Comparison of ENCODE assay signal across 9 cellular contexts in genomic region chr2:241356871-241357260, GRCh38. TPM values are rescaled to one million over a fixed set of nuclear protein-coding genes. Genes with fewer than 3 reads are reported as not detected.
DNase-seq lines count a peak whose midpoint lies in the region; ATAC-seq, FAIRE-seq and TF ChIP-seq lines count a peak whose summit lies in the region.
"Had no signal": no experiment of that assay in that cellular context is flagged by ENCODE, and none has a peak within 500 bp of the region (broad histone marks: within the 10 kb centered on the region; RNA-seq: fewer than 3 reads in every experiment).

No MANE protein-coding gene starts in this region.

- H3K4me1 Mint-ChIP-seq in chondrocyte (ENCODE audit: low read depth): peaks cover 61% of the 10 kb centered on the region
- H3K4me1 Mint-ChIP-seq in naive thymus-derived CD4-positive, alpha-beta T cell: peaks cover 5 to 34% (median 19%) of the 10 kb centered on the region in 7 donors

- no peak for TF ChIP-seq CTCF in chondrocyte (IDR thresholded peaks at IDR 0.05)

- H3K4me2 ChIP-seq in BLaER1: peak overlapping the region; percentile 95

- no peak for ATAC-seq in naive thymus-derived CD4-positive, alpha-beta T cell
- no peak for ATAC-seq in HG03342 (IDR thresholded peaks at IDR 0.05; ENCODE audit: unreplicated experiment)
- no peak for ATAC-seq in GM21723 (IDR thresholded peaks at IDR 0.05; ENCODE audit: unreplicated experiment)

- peak overlapping the region; percentile 90 for H3K27ac ChIP-seq in BLaER1
- H3K27ac ChIP-seq in naive thymus-derived CD4-positive, alpha-beta T cell (ENCODE audit: low read depth, low read length): peak overlapping the region; percentile 72

- peak overlapping the region; percentile 93 for H3K4me3 ChIP-seq in BLaER1
- peak overlapping the region; percentile 82 for H3K4me3 ChIP-seq in Jurkat, Clone E6-1 (ENCODE audit: low read length)
- H3K4me3 ChIP-seq in naive thymus-derived CD4-positive, alpha-beta T cell (ENCODE audit: low read length): peak overlapping the region; percentile 54

- no peaks in the 10 kb centered on the region for H3K27me3 ChIP-seq in BLaER1
- no peaks in the 10 kb centered on the region for H3K27me3 ChIP-seq in naive thymus-derived CD4-positive, alpha-beta T cell (ENCODE audit: control insufficient read depth in 2 of 2, insufficient read depth in 2 of 2, low read length in 2 of 2)

- FAIRE-seq in RCC 7860 (lab: Jason Lieb, UNC): no peak
- FAIRE-seq: islet of Langerhans had no signal

- H3K36me3 ChIP-seq in BLaER1: peaks cover 34% of the 10 kb centered on the region
- H3K36me3 ChIP-seq in naive thymus-derived CD4-positive, alpha-beta T cell (ENCODE audit: control insufficient read depth in 2 of 3, insufficient read depth in 3 of 3, low read length in 3 of 3): peaks cover 0 to 12% (median 7%) of the 10 kb centered on the region in 3 experiments

- peak overlapping the region; percentile 94 for H3K9ac ChIP-seq in BLaER1

- intact Hi-C loops in naive thymus-derived CD4-positive, alpha-beta T cell (cut with micrococcal nuclease): loop anchor here (1.0 to 5.0 kb wide), 15 partner anchors 42 to 796 kb away; partner anchors contain the start of genes ATG4B (in 2 of the 2), D2HGDH (in 2 of the 2), HDLBP (in 2 of the 2) and SEPTIN2 (in 2 of the 2)

- H3K9me3 ChIP-seq in BLaER1: no peaks in the 10 kb centered on the region
- H3K9me3 ChIP-seq in naive thymus-derived CD4-positive, alpha-beta T cell (ENCODE audit: control insufficient read depth in 2 of 3, low read length in 3 of 3): no peaks in the 10 kb centered on the region

- H3K27ac Mint-ChIP-seq in chondrocyte (ENCODE audit: unreplicated experiment): peak overlapping the region; percentile 36
- H3K27ac Mint-ChIP-seq in naive thymus-derived CD4-positive, alpha-beta T cell: peak overlapping the region in 6 of 9 donors; percentile 2 to 79 (median 46)

- H3K4me3 Mint-ChIP-seq in chondrocyte (ENCODE audit: unreplicated experiment): peak overlapping the region; percentile 80
- peak overlapping the region; percentile 64 to 92 (median 78) for H3K4me3 Mint-ChIP-seq in naive thymus-derived CD4-positive, alpha-beta T cell

- H4K20me1 ChIP-seq in BLaER1: peaks cover 90% of the 10 kb centered on the region

- no peaks in the 10 kb centered on the region for H3K9me3 Mint-ChIP-seq in chondrocyte (ENCODE audit: low read depth)
- peaks cover 0 to 3% (median 0%) of the 10 kb centered on the region in 11 donors for H3K9me3 Mint-ChIP-seq in naive thymus-derived CD4-positive, alpha-beta T cell

- POLR2A ChIA-PET in naive thymus-derived CD4-positive, alpha-beta T cell (lab: Charles Lee): no interaction called here

- H3K36me3 Mint-ChIP-seq in chondrocyte (ENCODE audit: low read depth): peaks cover 10% of the 10 kb centered on the region
- peaks cover 3 to 6% (median 4%) of the 10 kb centered on the region in 5 donors for H3K36me3 Mint-ChIP-seq in naive thymus-derived CD4-positive, alpha-beta T cell

- peaks cover 29% of the 10 kb centered on the region for H3K4me1 ChIP-seq in BLaER1
- H3K4me1 ChIP-seq in naive thymus-derived CD4-positive, alpha-beta T cell (ENCODE audit: control insufficient read depth in 2 of 2, insufficient read depth in 2 of 2, low read length in 2 of 2): peaks cover 6 to 7% of the 10 kb centered on the region in 2 donors

- DNase-seq in Jurkat, Clone E6-1 (ENCODE audit: low read depth, low spot score): no peak
- no peak for DNase-seq in chondrocyte (ENCODE audit: low spot score)
- peak in 1 of 9 donors; percentile 2 for DNase-seq in naive thymus-derived CD4-positive, alpha-beta T cell
- no peak for DNase-seq in RCC 7860 (ENCODE audit: low spot score)
- no peak for DNase-seq in activated CD8-positive, alpha-beta memory T cell treated with anti-CD3 and anti-CD28 coated beads for 24 hours

- CTCF ChIA-PET in naive thymus-derived CD4-positive, alpha-beta T cell (lab: Charles Lee): no interaction called here

- H3K27me3 Mint-ChIP-seq in chondrocyte (ENCODE audit: low read depth): no peaks in the 10 kb centered on the region
- H3K27me3 Mint-ChIP-seq in naive thymus-derived CD4-positive, alpha-beta T cell: no peaks in the 10 kb centered on the region

RNA-seq across cellular contexts. Expression of gene FARP2, which starts 0.8 kb away (rescaled TPM):
- polyA plus RNA-seq in Jurkat, Clone E6-1 (2012; ENCODE audit: insufficient read depth, insufficient read length): 19.6 TPM
- total RNA-seq in chondrocyte: 54.0 to 57.1 TPM (median 56.0 TPM) in 3 replicates
- total RNA-seq in naive thymus-derived CD4-positive, alpha-beta T cell: 10 to 100 TPM; 12.4 to 31.0 (median 22.1) TPM
- 1 to 10 TPM; 6.2 to 7.2 TPM for polyA plus RNA-seq in naive thymus-derived CD4-positive, alpha-beta T cell

RNA-seq across cellular contexts. Expression of gene SEPTIN2, which starts 41.1 kb away (rescaled TPM):
- polyA plus RNA-seq in Jurkat, Clone E6-1 (2012; ENCODE audit: insufficient read depth, insufficient read length): 136 TPM
- total RNA-seq in chondrocyte: 447 to 542 TPM (median 465 TPM) in 3 replicates
- total RNA-seq in naive thymus-derived CD4-positive, alpha-beta T cell: 100 to 1,000 TPM; 189 to 340 (median 209) TPM
- polyA plus RNA-seq in naive thymus-derived CD4-positive, alpha-beta T cell: 100 to 1,000 TPM; 129 to 134 TPM

RNA-seq across cellular contexts. Expression of gene HDLBP, which starts 41.4 kb away (rescaled TPM):
- polyA plus RNA-seq in Jurkat, Clone E6-1 (2012; ENCODE audit: insufficient read depth, insufficient read length): 211 TPM
- total RNA-seq in chondrocyte: 979 to 1,131 TPM (median 989 TPM) in 3 replicates
- 100 to 1,000 TPM; 127 to 231 (median 169) TPM for total RNA-seq in naive thymus-derived CD4-positive, alpha-beta T cell
- 10 to 100 TPM; 42.8 to 71.8 TPM for polyA plus RNA-seq in naive thymus-derived CD4-positive, alpha-beta T cell
